ENCODE assay signal across 21 cellular contexts in genomic region chr22:46145361-46145851, GRCh38.
"Had no signal": no experiment of that assay in that cellular context is flagged by ENCODE, and none has a peak within 500 bp of the region (broad histone marks: within the 10 kb centered on the region; RNA-seq: fewer than 3 reads in every experiment).

No MANE protein-coding gene starts in this region.

- FAIRE-seq: small intestine had no signal

- H3K9me3 ChIP-seq: lower lobe of right lung, psoas muscle, suprapubic skin, thyroid gland, uterus had no signal

- H3K36me3 ChIP-seq: lower lobe of right lung, neural progenitor cell, suprapubic skin, thyroid gland, uterus had no signal

- H3K27me3 ChIP-seq: hepatocyte, suprapubic skin, thyroid gland, uterus had no signal

- H3K79me2 ChIP-seq: hepatocyte, parathyroid adenoma had no signal

- ATAC-seq: lower lobe of right lung; natural killer cell treated with Interleukin-12 subunit alpha and Interleukin-12 subunit beta and Interleukin-15 and Interleukin-18, amount 100 ng/mL, for 72 hours; psoas muscle; stimulated activated effector memory CD8-positive, alpha-beta T cell treated with anti-CD3 and anti-CD28 coated beads, Interleukin-12 subunit alpha, Interleukin-12 subunit beta, amount 100 ng/mL, for 72 hours; stimulated activated naive CD8-positive, alpha-beta T cell treated with anti-CD3 and anti-CD28 coated beads, Interleukin-15, Interleukin-2, amounts not matched to agents 100 U/mL and 50 U/mL, for 24 hours had no signal

- H3K4me1 ChIP-seq: uterus had no signal

- DNase-seq: effector CD4-positive, alpha-beta T cell; foreskin melanocyte; head of caudate nucleus; kidney glomerular epithelial cell; lower lobe of right lung; occipital lobe; psoas muscle; retina; small intestine; stimulated activated CD4-positive, alpha-beta T cell treated with anti-CD3 and anti-CD28 coated beads, Interleukin-4, amount 100 ng/mL, for 1 hour; stimulated activated CD8-positive, alpha-beta memory T cell treated with anti-CD3 and anti-CD28 coated beads, Interleukin-4, amount 100 ng/mL, for 48 hours; stimulated activated naive CD8-positive, alpha-beta T cell treated with anti-CD3 and anti-CD28 coated beads, Interleukin-15, Interleukin-2, amounts not matched to agents 100 U/mL and 50 U/mL, for 24 hours; thyroid gland had no signal

- H3K4me2 ChIP-seq: hepatocyte, neural progenitor cell had no signal

- H3K4me3 ChIP-seq: coronary artery, hepatocyte, lower lobe of right lung, neural progenitor cell, psoas muscle, suprapubic skin, thyroid gland, uterus had no signal

- H2AFZ ChIP-seq: hepatocyte, neural progenitor cell, parathyroid adenoma had no signal

- H3K27ac ChIP-seq: coronary artery, hepatocyte, lower lobe of right lung, neural progenitor cell, parathyroid adenoma, psoas muscle, suprapubic skin, thyroid gland, uterus had no signal
